Comparison of ENCODE assay signal across 26 cellular contexts in the genomic region with DNA sequence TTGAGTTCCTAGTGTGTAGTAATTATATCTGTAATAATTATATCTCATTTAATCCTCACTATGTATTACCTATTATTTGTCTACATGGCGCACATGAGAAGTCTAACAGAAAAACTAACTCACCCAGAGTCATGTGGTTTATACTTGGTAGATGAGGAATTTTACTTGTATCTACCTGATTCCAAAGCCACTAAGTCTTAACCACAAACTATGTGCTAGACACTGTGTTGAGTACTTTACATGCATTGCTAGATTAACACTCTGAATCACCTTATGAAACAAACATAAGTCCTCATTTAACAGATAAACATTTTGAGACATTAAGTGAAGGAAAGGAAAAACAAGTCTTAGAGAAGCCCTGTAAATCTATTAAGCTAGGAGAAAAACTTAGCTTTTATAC.
"Had no signal": no experiment of that assay in that cellular context is flagged by ENCODE, and none has a peak within 500 bp of the region (broad histone marks: within the 10 kb centered on the region; RNA-seq: fewer than 3 reads in every experiment).

No MANE protein-coding gene starts in this region.

- H3K4me1 Mint-ChIP-seq: mesothelial cell of epicardium, naive B cell, neural crest cell had no signal

- H3K4me3 ChIP-seq: gastrocnemius medialis, lung, mucosa of descending colon, pancreas, right lobe of liver, smooth muscle cell, stomach, thyroid gland had no signal

- H3K27ac Mint-ChIP-seq: effector memory CD8-positive, alpha-beta T cell; mesothelial cell of epicardium; naive B cell; natural killer cell treated with Interleukin-12 subunit alpha and Interleukin-12 subunit beta and Interleukin-15 and Interleukin-18, amount 100 ng/mL, for 72 hours; type B pancreatic cell had no signal

- H3K9me3 Mint-ChIP-seq: mesothelial cell of epicardium, neural crest cell, type B pancreatic cell had no signal

- ATAC-seq: effector memory CD8-positive, alpha-beta T cell; esophagus mucosa; gastrocnemius medialis; left lobe of liver; mucosa of descending colon; natural killer cell treated with Interleukin-12 subunit alpha and Interleukin-12 subunit beta and Interleukin-15 and Interleukin-18, amount 100 ng/mL, for 72 hours; pancreas; right lobe of liver had no signal

- DNase-seq: cortex of kidney; effector memory CD8-positive, alpha-beta T cell; foreskin fibroblast; gastrocnemius medialis; head of caudate nucleus; mesenchymal stem cell; mucosa of descending colon; naive B cell; pancreas; right lobe of liver; stimulated activated CD4-positive, alpha-beta T cell treated with anti-CD3 and anti-CD28 coated beads, Interleukin-12 subunit alpha, Interleukin-12 subunit beta, amount 100 ng/mL, for 4 hours; stimulated activated CD4-positive, alpha-beta T cell treated with anti-CD3 and anti-CD28 coated beads, Interleukin-1b, Interleukin-23, amount 100 ng/mL, for 48 hours; stimulated activated CD4-positive, alpha-beta T cell treated with anti-CD3 and anti-CD28 coated beads, Interleukin-4, amount 100 ng/mL, for 1 hour; stimulated activated CD8-positive, alpha-beta memory T cell treated with anti-CD3 and anti-CD28 coated beads, Interleukin-4, amount 100 ng/mL, for 48 hours; stimulated activated naive CD4-positive, alpha-beta T cell treated with Interleukin-2 at 50 U/mL for 16 hours; stomach; thyroid gland had no signal

- H3K36me3 ChIP-seq: gastrocnemius medialis, neutrophil, pancreas, right lobe of liver, stomach, thyroid gland had no signal

- H3K4me2 ChIP-seq: smooth muscle cell had no signal

- H3K27me3 ChIP-seq: gastrocnemius medialis, neutrophil, pancreas, right lobe of liver, stomach, thyroid gland had no signal

- H3K4me3 Mint-ChIP-seq: effector memory CD8-positive, alpha-beta T cell; mesothelial cell of epicardium; naive B cell; natural killer cell treated with Interleukin-12 subunit alpha and Interleukin-12 subunit beta and Interleukin-15 and Interleukin-18, amount 100 ng/mL, for 72 hours; neural crest cell; type B pancreatic cell had no signal

- H3K36me3 Mint-ChIP-seq: mesothelial cell of epicardium; naive B cell; natural killer cell treated with Interleukin-12 subunit alpha and Interleukin-12 subunit beta and Interleukin-15 and Interleukin-18, amount 100 ng/mL, for 72 hours; type B pancreatic cell had no signal

- H3K27me3 Mint-ChIP-seq: effector memory CD8-positive, alpha-beta T cell; natural killer cell treated with Interleukin-12 subunit alpha and Interleukin-12 subunit beta and Interleukin-15 and Interleukin-18, amount 100 ng/mL, for 72 hours; type B pancreatic cell had no signal

- H3K4me1 ChIP-seq: gastrocnemius medialis, pancreas, right lobe of liver, stomach, thyroid gland had no signal

- H3K27ac ChIP-seq: gastrocnemius medialis, neutrophil, pancreas, right lobe of liver, stomach, thyroid gland had no signal

- H3K9me3 ChIP-seq: gastrocnemius medialis, mucosa of descending colon, neutrophil, pancreas, right lobe of liver, stomach, thyroid gland had no signal
